ENCODE assay signal across 8 cellular contexts in the genomic region with DNA sequence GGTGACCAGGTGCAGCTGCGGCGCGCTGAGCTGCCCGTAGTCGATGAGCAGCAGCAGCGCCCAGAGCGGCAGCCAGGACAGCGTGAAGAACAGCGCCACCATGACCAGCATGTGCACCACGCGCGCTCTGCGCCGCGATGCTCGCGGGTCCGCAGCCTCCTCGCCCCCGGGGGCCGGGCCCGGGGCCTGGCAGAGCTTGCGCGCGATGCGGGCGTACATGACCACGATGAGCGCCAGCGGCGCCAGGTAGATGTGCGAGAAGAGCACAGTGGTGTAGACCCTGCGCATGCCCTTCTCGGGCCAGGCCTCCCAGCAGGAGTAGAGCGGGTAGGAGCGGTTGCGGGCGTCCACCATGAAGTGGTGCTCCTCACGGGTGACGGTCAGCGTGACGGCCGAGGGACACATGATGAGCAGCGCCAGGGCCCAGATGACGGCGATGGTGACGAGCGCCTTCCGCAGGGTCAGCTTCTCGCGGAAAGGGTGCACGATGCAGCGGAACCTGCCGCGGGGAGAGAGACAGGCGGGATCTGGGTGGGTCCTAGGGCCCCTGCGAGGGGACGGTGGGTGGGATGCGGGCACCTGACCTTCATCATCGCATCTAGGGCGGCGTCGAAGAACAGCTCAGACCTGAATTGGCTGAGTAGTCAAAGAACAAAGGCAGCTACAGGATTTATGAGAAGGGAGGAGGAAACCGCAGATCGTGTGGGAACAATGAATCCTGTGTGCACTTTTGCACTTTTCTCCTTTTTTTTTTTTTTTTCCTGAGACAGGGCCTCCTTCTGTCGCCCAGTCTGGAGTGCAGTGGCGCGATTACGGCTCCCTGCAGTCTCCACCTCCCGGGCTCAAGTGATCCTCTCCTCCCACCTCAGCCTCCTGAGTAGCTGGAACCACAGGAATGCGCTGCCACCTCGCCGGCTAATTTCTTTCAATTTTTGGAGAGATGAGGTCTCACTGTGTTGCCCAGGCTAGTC. TPM values are rescaled to one million over a fixed set of nuclear protein-coding genes. Genes with fewer than 3 reads are reported as not detected.
DNase-seq lines count a peak whose midpoint lies in the region; ATAC-seq and TF ChIP-seq lines count a peak whose summit lies in the region.
"Had no signal": no experiment of that assay in that cellular context is flagged by ENCODE, and none has a peak within 500 bp of the region (broad histone marks: within the 10 kb centered on the region; RNA-seq: fewer than 3 reads in every experiment).

No MANE protein-coding gene starts in this region.

- no peak for TF ChIP-seq EP300 in stomach (IDR thresholded peaks at IDR 0.05)

- WGBS in heart right ventricle, 2 donors = 13 to 14% methylated on average over 73 of the region's 73 CpGs
- WGBS in stomach, 5 donors = 12 to 21% (median 15%) methylated on average over 53 to 73 of the region's 73 CpGs

- intact Hi-C loops in heart right ventricle (cut with DNase I) (no loop called here), stomach (cut with DNase I; ENCODE audit: low total_unique reads) (no loop called here)

- no peaks in the 10 kb centered on the region for H3K4me1 Mint-ChIP-seq in activated T-helper 17 cell treated with anti-CD3 and anti-CD28 coated beads, Interleukin-2, amount 50 U/mL, for 72 hours
- no peaks in the 10 kb centered on the region for H3K4me1 Mint-ChIP-seq in HFFc6 (ENCODE audit: low read depth)

- peak; percentile 48 for ATAC-seq in activated T-helper 17 cell treated with anti-CD3 and anti-CD28 coated beads, Interleukin-2, amount 50 U/mL, for 72 hours (replicated peaks)
- peak in 6 of 8 donors; percentile 12 to 50 (median 29) for ATAC-seq in heart right ventricle

- peaks cover 16 to 75% (median 34%) of the 10 kb centered on the region in 7 donors for H3K27me3 ChIP-seq in heart right ventricle
- H3K27me3 ChIP-seq in stomach = peaks cover 0 to 55% (median 17%) of the 10 kb centered on the region in 3 donors

- TF ChIP-seq POLR2A in stomach (IDR thresholded peaks at IDR 0.05) = no peak

- H3K4me3 ChIP-seq in heart right ventricle (peak overlapping the region in 6 of 10 donors; percentile 15 to 33 (median 22)), stomach (peak overlapping the region; percentile 14 to 30 (median 24))

- no peaks in the 10 kb centered on the region for H3K9me3 Mint-ChIP-seq in activated T-helper 17 cell treated with anti-CD3 and anti-CD28 coated beads, Interleukin-2, amount 50 U/mL, for 72 hours
- H3K9me3 Mint-ChIP-seq in HFFc6 = no peaks in the 10 kb centered on the region; the same call in none of the 2 replicates

- H3K36me3 Mint-ChIP-seq in activated T-helper 17 cell treated with anti-CD3 and anti-CD28 coated beads, Interleukin-2, amount 50 U/mL, for 72 hours (ENCODE audit: low read depth) = no peaks in the 10 kb centered on the region
- H3K36me3 Mint-ChIP-seq in HFFc6 (ENCODE audit: low read depth) = no peaks in the 10 kb centered on the region

- DNase-seq in HT-29 (ENCODE audit: low spot score) (peak; percentile 99), heart right ventricle (no peak), stomach (no peak), EL (no peak), HFFc6 (no peak), hepatic stellate cell (ENCODE audit: low spot score) (no peak)
- DNase-seq: NCI-H2081 had no signal

- H3K4me1 ChIP-seq in heart right ventricle (peaks cover 0 to 12% (median 7%) of the 10 kb centered on the region in 9 donors), stomach (peaks cover 5 to 17% (median 13%) of the 10 kb centered on the region in 4 donors)

- H3K9me3 ChIP-seq in heart right ventricle (peaks cover 0 to 3% (median 0%) of the 10 kb centered on the region in 11 donors), stomach (no peaks in the 10 kb centered on the region)

- H3K4me3 Mint-ChIP-seq in activated T-helper 17 cell treated with anti-CD3 and anti-CD28 coated beads, Interleukin-2, amount 50 U/mL, for 72 hours = peak overlapping the region; percentile 52
- H3K4me3 Mint-ChIP-seq in HFFc6 = no peak overlapping the region

- H3K27ac ChIP-seq in heart right ventricle (no peak overlapping the region), stomach (no peak overlapping the region)

- TF ChIP-seq CTCF in heart right ventricle (IDR thresholded peaks at IDR 0.05) (peak in 1 of 9 donors; percentile 11), stomach (IDR thresholded peaks at IDR 0.05) (no peak), HFFc6 (IDR thresholded peaks at IDR 0.05) (no peak)

- peaks cover 30% of the 10 kb centered on the region for H3K27me3 Mint-ChIP-seq in activated T-helper 17 cell treated with anti-CD3 and anti-CD28 coated beads, Interleukin-2, amount 50 U/mL, for 72 hours
- H3K27me3 Mint-ChIP-seq in HFFc6 (ENCODE audit: insufficient read depth) = peaks cover 63% of the 10 kb centered on the region

- H3K27ac Mint-ChIP-seq in activated T-helper 17 cell treated with anti-CD3 and anti-CD28 coated beads, Interleukin-2, amount 50 U/mL, for 72 hours = no peak overlapping the region
- H3K27ac Mint-ChIP-seq in HFFc6 = no peak overlapping the region

- H3K36me3 ChIP-seq in heart right ventricle (no peaks in the 10 kb centered on the region), stomach (no peaks in the 10 kb centered on the region)

RNA-seq across cellular contexts. Expression of a gene that starts 22.4 kb away (rescaled TPM):
- 321 and 357 TPM in 2 replicates for total RNA-seq in HT-29 (2014; rRNA removed; shearing (Covaris generic))
- total RNA-seq in activated T-helper 17 cell treated with anti-CD3 and anti-CD28 coated beads, Interleukin-2, amount 50 U/mL, for 72 hours = 100 to 1,000 TPM; 176 to 260 TPM
- total RNA-seq in heart right ventricle (100 to 1,000 TPM in 2 of 10 donors, 10 to 100 TPM in 8; 47.1 to 139 (median 69.9) TPM), stomach (100 to 1,000 TPM in 2 of 5 donors, 10 to 100 TPM in 3; 18.1 to 140 (median 93.9) TPM)
- polyA plus RNA-seq in heart right ventricle (100 to 1,000 TPM in 1 of 2 donors, 10 to 100 TPM in 1; 53.3 to 111 TPM), stomach (100 to 1,000 TPM; 152 to 217 (median 162) TPM)
- 100 to 1,000 TPM; 105 to 132 (median 121) TPM for total RNA-seq in HFFc6 (2021; fragmentation: NEBNext Ultra II Directional; extraction: Animal tissue kit (Norgen Biotek cat#: 25700))

RNA-seq across cellular contexts. Expression of a gene that starts 28.2 kb away (rescaled TPM):
- 2.9 and 4.4 TPM in 2 replicates for total RNA-seq in HT-29 (2014; rRNA removed; shearing (Covaris generic))
- total RNA-seq in activated T-helper 17 cell treated with anti-CD3 and anti-CD28 coated beads, Interleukin-2, amount 50 U/mL, for 72 hours = not detected
- total RNA-seq in heart right ventricle (under 1 TPM in 1 of 10 donors, not detected in 9; 0.07 TPM), stomach (under 1 TPM in 2 of 5 donors, not detected in 3; under 0.01 to 0.45 TPM)
- polyA plus RNA-seq in heart right ventricle (not detected), stomach (under 1 TPM in 1 of 3 donors, not detected in 2; 0.05 TPM)
- total RNA-seq in HFFc6 (2021; fragmentation: NEBNext Ultra II Directional; extraction: Animal tissue kit (Norgen Biotek cat#: 25700)) = not detected
